Comparison of ENCODE assay signal across 1 cellular context in genomic region chr19:43738780-43739211, GRCh38.
TF ChIP-seq lines count a peak whose summit lies in the region.

No MANE protein-coding gene starts in this region.

TF ChIP-seq in A549, 52 proteins besides CTCF, POLR2A, EP300 and RAD21 (continued from another document):
- no peak for TF ChIP-seq REST (IDR thresholded peaks at IDR 0.05)
- no peak for TF ChIP-seq HOXB13 (CRISPR knock-in tag; IDR thresholded peaks at IDR 0.05; ENCODE audit: low read depth)
- no peak for TF ChIP-seq USF2 (IDR thresholded peaks at IDR 0.05)
- TF ChIP-seq HDAC2 (IDR thresholded peaks at IDR 0.05) = no peak
- no peak for TF ChIP-seq EHMT2 (IDR thresholded peaks at IDR 0.05; ENCODE audit: low read depth)
- no peak for TF ChIP-seq NR3C1 (IDR thresholded peaks at IDR 0.05)
- no peak for TF ChIP-seq ZNF302 (CRISPR knock-in tag; IDR thresholded peaks at IDR 0.05)
- no peak for TF ChIP-seq PBX3 (IDR thresholded peaks at IDR 0.05)
- TF ChIP-seq KDM1A (IDR thresholded peaks at IDR 0.05; ENCODE audit: low read depth) = no peak
